Comparison of ENCODE assay signal across 21 cellular contexts in the genomic region with DNA sequence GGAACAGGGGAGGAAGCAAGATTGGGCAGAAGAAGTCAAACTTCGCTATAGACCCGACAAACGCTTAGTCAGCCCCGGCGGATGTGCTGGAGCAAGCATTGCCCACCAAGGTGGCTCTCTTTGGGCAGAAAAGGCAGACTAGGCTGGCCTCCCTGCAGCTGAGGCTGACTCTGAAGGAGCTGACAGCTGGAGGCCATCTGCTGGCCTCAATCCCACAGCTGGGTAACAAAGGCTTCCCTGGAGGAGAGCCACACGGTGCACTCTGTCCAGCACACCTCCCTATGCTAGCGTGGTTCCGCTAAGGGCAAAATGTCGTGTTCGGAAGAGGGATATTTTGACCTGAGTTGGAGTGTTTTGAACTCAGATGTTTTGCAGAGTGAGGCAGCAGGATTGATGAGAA.
"Had no signal": no experiment of that assay in that cellular context is flagged by ENCODE, and none has a peak within 500 bp of the region (broad histone marks: within the 10 kb centered on the region; RNA-seq: fewer than 3 reads in every experiment).

No MANE protein-coding gene starts in this region.

- DNase-seq: cortex of kidney; effector memory CD8-positive, alpha-beta T cell; erythroblast; esophagus squamous epithelium; head of caudate nucleus; naive B cell; right lobe of liver; stimulated activated CD4-positive, alpha-beta T cell treated with anti-CD3 and anti-CD28 coated beads, Interleukin-12 subunit alpha, Interleukin-12 subunit beta, amount 100 ng/mL, for 4 hours; stimulated activated CD4-positive, alpha-beta T cell treated with anti-CD3 and anti-CD28 coated beads, Interleukin-2, amount 100 ng/mL, for 24 hours; stimulated activated CD4-positive, alpha-beta T cell treated with anti-CD3 and anti-CD28 coated beads, Interleukin-4, amount 100 ng/mL, for 24 hours; stimulated activated naive CD4-positive, alpha-beta T cell treated with Interleukin-2 at 50 U/mL for 16 hours; stomach; thyroid gland; trophoblast cell had no signal

- ATAC-seq: effector memory CD8-positive, alpha-beta T cell; left lobe of liver; natural killer cell treated with Interleukin-12 subunit alpha and Interleukin-12 subunit beta and Interleukin-15 and Interleukin-18, amount 100 ng/mL, for 72 hours; right lobe of liver; stimulated activated effector memory CD8-positive, alpha-beta T cell treated with anti-CD3 and anti-CD28 coated beads, Interleukin-12 subunit alpha, Interleukin-12 subunit beta, amount 100 ng/mL, for 72 hours had no signal

- H3K36me3 ChIP-seq: esophagus squamous epithelium, right lobe of liver, stomach, thyroid gland, vagina had no signal

- H3K9me3 ChIP-seq: esophagus squamous epithelium, right lobe of liver, stomach, thyroid gland, vagina had no signal

- H3K4me3 ChIP-seq: esophagus squamous epithelium, lung, right lobe of liver, smooth muscle cell, stomach, thyroid gland, vagina had no signal

- H3K27ac ChIP-seq: esophagus squamous epithelium, parathyroid adenoma, right lobe of liver, stomach, thyroid gland, vagina had no signal

- H3K4me1 ChIP-seq: esophagus squamous epithelium, parathyroid adenoma, right lobe of liver, thyroid gland, vagina had no signal

- H3K27me3 ChIP-seq: right lobe of liver, stomach, thyroid gland, vagina had no signal
